In genomic region chr12:1474567-1475153, GRCh38 we compare ENCODE assay signal across 8 cellular contexts.
DNase-seq lines count a peak whose midpoint lies in the region; ATAC-seq and TF ChIP-seq lines count a peak whose summit lies in the region.
"Had no signal": no experiment of that assay in that cellular context is flagged by ENCODE, and none has a peak within 500 bp of the region (broad histone marks: within the 10 kb centered on the region; RNA-seq: fewer than 3 reads in every experiment).

No MANE protein-coding gene starts in this region.

- WGBS in spleen, 5 donors, result 79 to 86% (median 81%) methylated on average over 10 of the region's 10 CpGs

- H3K4me1 ChIP-seq in cardiac muscle cell (ENCODE audit: low read depth), result peaks cover 61% of the 10 kb centered on the region
- peaks cover 0 to 32% (median 15%) of the 10 kb centered on the region in 6 donors for H3K4me1 ChIP-seq in spleen
- H3K4me1 ChIP-seq in CD8-positive, alpha-beta T cell (ENCODE audit: insufficient read depth, low read length), result peaks cover 18% of the 10 kb centered on the region

- no peak for TF ChIP-seq CTCF in HFFc6 (IDR thresholded peaks at IDR 0.05)
- TF ChIP-seq CTCF in cardiac muscle cell (IDR thresholded peaks at IDR 0.05; ENCODE audit: low read depth, low read length), result no peak
- no peak for TF ChIP-seq CTCF in spleen (IDR thresholded peaks at IDR 0.05 in 8 of 11, conservative IDR thresholded peaks at IDR 0.05 in 3 of 11)
- TF ChIP-seq CTCF in CD8-positive, alpha-beta T cell (IDR thresholded peaks at IDR 0.05), result no peak
- TF ChIP-seq CTCF in endothelial cell (IDR thresholded peaks at IDR 0.05; ENCODE audit: unreplicated experiment), result no peak

- H3K36me3 ChIP-seq in cardiac muscle cell (no peaks in the 10 kb centered on the region), spleen (no peaks in the 10 kb centered on the region)
- no peaks in the 10 kb centered on the region for H3K36me3 ChIP-seq in CD8-positive, alpha-beta T cell (ENCODE audit: insufficient read depth, low read length)

- POLR2A ChIA-PET in CD8-positive, alpha-beta T cell (lab: Charles Lee), result interaction anchor here (1.9 kb wide), 1 partner anchor 14 kb away, joined by 7 read pairs; no protein-coding TSS in a partner anchor

- H3K36me3 Mint-ChIP-seq in HFFc6 (ENCODE audit: low read depth) (peaks cover 44% of the 10 kb centered on the region), endothelial cell (ENCODE audit: low read depth, unreplicated experiment) (peaks cover 5% of the 10 kb centered on the region)
- H3K36me3 Mint-ChIP-seq in CD8-positive, alpha-beta T cell, result peaks cover 2% of the 10 kb centered on the region

- H3K4me3 Mint-ChIP-seq in HFFc6, result no peak overlapping the region
- no peak overlapping the region for H3K4me3 Mint-ChIP-seq in CD8-positive, alpha-beta T cell
- no peak overlapping the region for H3K4me3 Mint-ChIP-seq in endothelial cell (ENCODE audit: unreplicated experiment)

- peak; percentile 91 for DNase-seq in HFFc6
- DNase-seq in cardiac muscle cell (ENCODE audit: low read depth in 1 of 2, low spot score in 1 of 2), result peak; percentile 86 to 87
- no peak for DNase-seq in spleen
- DNase-seq in CD8-positive, alpha-beta T cell, result no peak
- DNase-seq in NCI-H1694 treated with DMSO at 0.1 percent for 48 hours (lab: John Stamatoyannopoulos, UW), result no peak
- no peak for DNase-seq in endothelial cell (ENCODE audit: low spot score)
- DNase-seq: MM.1S had no signal

- peaks cover 4% of the 10 kb centered on the region for H3K9me3 Mint-ChIP-seq in HFFc6
- no peaks in the 10 kb centered on the region for H3K9me3 Mint-ChIP-seq in CD8-positive, alpha-beta T cell
- no peaks in the 10 kb centered on the region for H3K9me3 Mint-ChIP-seq in endothelial cell (ENCODE audit: unreplicated experiment)

- H3K4me3 ChIP-seq in cardiac muscle cell (no peak overlapping the region), spleen (no peak overlapping the region)
- no peak overlapping the region for H3K4me3 ChIP-seq in CD8-positive, alpha-beta T cell (ENCODE audit: low read depth, low read length)

- H3K27ac Mint-ChIP-seq in HFFc6 (no peak overlapping the region), endothelial cell (ENCODE audit: unreplicated experiment) (no peak overlapping the region)
- H3K27ac Mint-ChIP-seq in CD8-positive, alpha-beta T cell, result no peak overlapping the region

- no peak for TF ChIP-seq POLR2A in spleen (IDR thresholded peaks at IDR 0.05)

- H3K9me3 ChIP-seq in cardiac muscle cell (ENCODE audit: low read depth) (no peaks in the 10 kb centered on the region), spleen (no peaks in the 10 kb centered on the region)
- H3K9me3 ChIP-seq in CD8-positive, alpha-beta T cell (ENCODE audit: low read length), result no peaks in the 10 kb centered on the region

- intact Hi-C loops in spleen (cut with DNase I; ENCODE audit: low total_unique reads), result no loop called here
- intact Hi-C loops in CD8-positive, alpha-beta T cell (cut with DNase I, micrococcal nuclease), result no loop called here

- CTCF ChIA-PET in CD8-positive, alpha-beta T cell (lab: Charles Lee), result interaction anchor here (1.0 kb wide), 1 partner anchor 109 kb away, joined by 3 read pairs; no protein-coding TSS in a partner anchor

- peak; percentile 84 for ATAC-seq in SK-N-SH treated with all-trans-retinoic acid at 6 μM for 48 hours
- no peak for ATAC-seq in CD8-positive, alpha-beta T cell

- H3K4me1 Mint-ChIP-seq in HFFc6 (ENCODE audit: low read depth) (no peaks in the 10 kb centered on the region; the same call in 1 of the 2 replicates), endothelial cell (ENCODE audit: unreplicated experiment) (peaks cover 12% of the 10 kb centered on the region)
- peaks cover 8% of the 10 kb centered on the region for H3K4me1 Mint-ChIP-seq in CD8-positive, alpha-beta T cell (ENCODE audit: low read depth)

- no peaks in the 10 kb centered on the region for H3K27me3 ChIP-seq in cardiac muscle cell
- no peaks in the 10 kb centered on the region for H3K27me3 ChIP-seq in spleen (replicated peaks in 1 of 7)
- no peaks in the 10 kb centered on the region for H3K27me3 ChIP-seq in CD8-positive, alpha-beta T cell (ENCODE audit: insufficient read depth, low read length)

- H3K27me3 Mint-ChIP-seq in HFFc6 (ENCODE audit: insufficient read depth), result peaks cover 4% of the 10 kb centered on the region; the same call in 1 of the 2 replicates
- H3K27me3 Mint-ChIP-seq in CD8-positive, alpha-beta T cell (ENCODE audit: low read depth), result no peaks in the 10 kb centered on the region
- H3K27me3 Mint-ChIP-seq in endothelial cell (ENCODE audit: unreplicated experiment), result no peaks in the 10 kb centered on the region

- H3K27ac ChIP-seq in cardiac muscle cell, result peak overlapping the region; percentile 89
- H3K27ac ChIP-seq in spleen, result peak overlapping the region in 6 of 8 donors; percentile 2 to 47 (median 27)
- H3K27ac ChIP-seq in CD8-positive, alpha-beta T cell (ENCODE audit: low read depth, low read length), result no peak overlapping the region

TF ChIP-seq in SK-N-SH treated with all-trans-retinoic acid at 6 μM for 48 hours, 23 proteins besides CTCF, POLR2A, EP300 and RAD21:
- TF ChIP-seq CSDC2 (CRISPR knock-in tag; IDR thresholded peaks at IDR 0.05), result no peak
- no peak for TF ChIP-seq ZFP3 (CRISPR knock-in tag; IDR thresholded peaks at IDR 0.05)
- 0 out of 2 replicates have a peak, but pooled peaks have one; percentile 1 for TF ChIP-seq ISL1 (CRISPR knock-in tag; IDR thresholded peaks at IDR 0.05)
- TF ChIP-seq POU6F1 (CRISPR knock-in tag; IDR thresholded peaks at IDR 0.05; ENCODE audit: borderline replicate concordance, low read depth), result 0 out of 2 replicates have a peak, but pooled peaks have one; percentile 27
- peak; percentile 49; the same call in 1 of the 2 replicates for TF ChIP-seq SNAI2 (CRISPR knock-in tag; IDR thresholded peaks at IDR 0.05)

Comparison
In these comparisons a context has a peak if more than half of its experiments do, and no peak if none do; other contexts are left out.
1. DNase-seq: peak in HFFc6 (single experiment) and cardiac muscle cell (2 of 2); none in spleen (single experiment), CD8-positive, alpha-beta T cell (0 of 7), NCI-H1694 treated with DMSO at 0.1 percent for 48 hours (single experiment) and endothelial cell (single experiment).